In the genomic region with DNA sequence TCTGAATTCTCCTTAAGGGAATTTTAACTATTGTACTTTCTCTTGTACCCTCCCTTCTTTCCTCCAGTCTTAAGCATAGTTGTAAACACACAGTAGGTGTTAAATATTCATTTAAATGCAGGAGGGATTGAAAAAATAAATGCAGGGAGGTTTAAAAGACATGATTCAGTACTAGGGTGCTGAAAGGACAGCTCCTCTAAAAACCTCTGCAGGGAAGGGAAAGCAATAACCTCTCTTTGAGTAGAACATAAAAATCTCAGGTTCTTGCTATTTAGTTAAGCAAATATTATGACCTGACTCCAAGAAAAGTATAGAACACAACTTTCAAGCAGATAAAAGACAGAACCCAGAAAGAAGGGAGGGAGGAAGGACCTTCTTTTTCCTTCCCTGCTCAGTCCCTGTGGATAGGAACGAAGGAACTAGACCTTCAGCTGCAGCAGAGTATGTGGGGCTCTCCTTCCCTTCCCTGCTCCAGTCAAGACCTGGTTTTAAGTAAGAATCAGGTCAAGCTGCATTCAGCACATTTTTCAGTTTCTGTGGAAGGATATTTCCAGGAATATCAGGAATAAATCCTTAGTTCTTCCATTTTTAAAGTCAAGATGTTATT, we compare ENCODE assay signal across 20 cellular contexts. TPM values are rescaled to one million over a fixed set of nuclear protein-coding genes. Genes with fewer than 3 reads are reported as not detected.
DNase-seq lines count a peak whose midpoint lies in the region; ATAC-seq and FAIRE-seq lines count a peak whose summit lies in the region.
"Had no signal": no experiment of that assay in that cellular context is flagged by ENCODE, and none has a peak within 500 bp of the region (broad histone marks: within the 10 kb centered on the region; RNA-seq: fewer than 3 reads in every experiment).

No MANE protein-coding gene starts in this region.

- ATAC-seq in HG03460 (IDR thresholded peaks at IDR 0.05; ENCODE audit: unreplicated experiment) = no peak
- ATAC-seq: naive thymus-derived CD8-positive, alpha-beta T cell had no signal

- DNase-seq in HTR-8/SVneo (ENCODE audit: insufficient read length, low spot score) (no peak), amniotic epithelial cell (ENCODE audit: low read depth) (peak; percentile 30), left kidney (ENCODE audit: low read depth, low spot score) (peak; percentile 57), SK-N-DZ (ENCODE audit: low spot score) (no peak), NCI-H2081 treated with DMSO at 0.1 percent for 48 hours (lab: John Stamatoyannopoulos, UW) (no peak)
- DNase-seq: activated CD4-positive, alpha-beta T cell treated with anti-CD3 and anti-CD28 coated beads, Interleukin-2, amount 50 U/mL, for 48 hours; activated naive CD4-positive, alpha-beta T cell; activated T-cell treated with anti-CD3 and anti-CD28 coated beads for 4 hours; AML-193; aorta; DMS79; naive thymus-derived CD8-positive, alpha-beta T cell; NCI-H146; NCI-H226; NK-92 treated with Interleukin-12 subunit alpha and Interleukin-12 subunit beta, amount 100 ng/mL, for 24 hours; stimulated activated naive CD4-positive, alpha-beta T cell; T-helper 1 cell had no signal

- FAIRE-seq in G401.6 (lab: Jason Lieb, UNC) (peak; percentile 27), HTR-8/SVneo (lab: Jason Lieb, UNC) (peak; percentile 83)
- FAIRE-seq: keratinocyte had no signal

RNA-seq across cellular contexts. Expression of gene MAP3K9, which starts 4.7 kb away (rescaled TPM):
- 2.8 and 3.1 TPM in 2 replicates for polyA plus RNA-seq in SK-N-DZ (2014; cell fraction: cytosol; rRNA removed)
- 3.0 and 3.1 TPM in 2 replicates for polyA plus RNA-seq in SK-N-DZ (2014; cell fraction: nucleus; rRNA removed)

Comparison
In these comparisons a context has a peak if more than half of its experiments do, and no peak if none do; other contexts are left out.
1. DNase-seq: peak in amniotic epithelial cell (single experiment) and left kidney (single experiment); none in HTR-8/SVneo (single experiment), SK-N-DZ (single experiment) and NCI-H2081 treated with DMSO at 0.1 percent for 48 hours (single experiment).